In genomic region chr1:54107131-54107530, GRCh38 we compare ENCODE assay signal across 14 cellular contexts. TPM values are rescaled to one million over a fixed set of nuclear protein-coding genes. Genes with fewer than 3 reads are reported as not detected.
DNase-seq lines count a peak whose midpoint lies in the region; ATAC-seq, FAIRE-seq and TF ChIP-seq lines count a peak whose summit lies in the region.
"Had no signal": no experiment of that assay in that cellular context is flagged by ENCODE, and none has a peak within 500 bp of the region (broad histone marks: within the 10 kb centered on the region; RNA-seq: fewer than 3 reads in every experiment).

No MANE protein-coding gene starts in this region.

- H3K4me3 ChIP-seq in GM23338 (no peak overlapping the region), WERI-Rb-1 (ENCODE audit: low read depth, low read length) (no peak overlapping the region)
- H3K4me3 ChIP-seq: gastrocnemius medialis, upper lobe of right lung had no signal

- ATAC-seq in GM23338 (peak; percentile 25; the same call in 2 of the 3 replicates), HG03354 (IDR thresholded peaks at IDR 0.05; ENCODE audit: poor library complexity, severe bottlenecking, unreplicated experiment) (no peak), GM18517 (IDR thresholded peaks at IDR 0.05; ENCODE audit: unreplicated experiment) (no peak)
- ATAC-seq: gastrocnemius medialis, right cardiac atrium, upper lobe of right lung had no signal

- no peaks in the 10 kb centered on the region; the same call in 2 of the 3 replicates for H3K9me3 Mint-ChIP-seq in GM23338

- peak; percentile 40 for TF ChIP-seq CTCF in AG09319 (IDR thresholded peaks at IDR 0.05; ENCODE audit: low read depth, low read length)
- peak in 1 of 2 experiments; percentile 14; a peak in 1 of 4 replicates for TF ChIP-seq CTCF in GM23338 (conservative IDR thresholded peaks at IDR 0.05; ENCODE audit: low read depth in 2 of 2)
- TF ChIP-seq CTCF in WERI-Rb-1 (IDR thresholded peaks at IDR 0.05; ENCODE audit: low read depth, low read length) = peak; percentile 39; the same call in 1 of the 2 replicates

- H3K27me3 Mint-ChIP-seq in GM23338 (ENCODE audit: insufficient read depth, low read depth, poor library complexity) = peaks cover 2% of the 10 kb centered on the region

- no peak overlapping the region for H2AFZ ChIP-seq in GM23338

- H3K27ac ChIP-seq in GM23338 (ENCODE audit: low read depth) = no peak overlapping the region
- no peak overlapping the region for H3K27ac ChIP-seq in WERI-Rb-1
- H3K27ac ChIP-seq: gastrocnemius medialis, RWPE1, upper lobe of right lung had no signal

- H3K36me3 ChIP-seq in GM23338 (ENCODE audit: insufficient read depth) (no peaks in the 10 kb centered on the region), WERI-Rb-1 (no peaks in the 10 kb centered on the region)
- H3K36me3 ChIP-seq: gastrocnemius medialis, upper lobe of right lung had no signal

- no peak overlapping the region for H3K4me2 ChIP-seq in GM23338

- no peaks in the 10 kb centered on the region for H3K36me3 Mint-ChIP-seq in GM23338 (ENCODE audit: low read depth)

- H4K20me1 ChIP-seq in GM23338 (replicated peaks; ENCODE audit: insufficient read depth) = no peaks in the 10 kb centered on the region

- H3K27ac Mint-ChIP-seq in GM23338 = no peak overlapping the region

- no peak for FAIRE-seq in GM19239 (lab: Jason Lieb, UNC)

- DNase-seq in AG09319 (ENCODE audit: extremely low read depth, low read depth) = no peak
- peak; percentile 50 for DNase-seq in GM23338 (ENCODE audit: low spot score)
- DNase-seq in WERI-Rb-1 = no peak
- DNase-seq in iris pigment epithelial cell (ENCODE audit: low read depth) = peak; percentile 21
- DNase-seq in DMS53 treated with DMSO at 0.1 percent for 48 hours (lab: John Stamatoyannopoulos, UW; ENCODE audit: unreplicated experiment) = no peak
- no peak for DNase-seq in GM19239 (ENCODE audit: insufficient read length, low spot score)
- DNase-seq: activated T-cell treated with anti-CD3 and anti-CD28 coated beads, Interleukin-2, amount 50 U/mL, for 48 hours; gastrocnemius medialis; midbrain; right cardiac atrium; upper lobe of right lung had no signal

- no peaks in the 10 kb centered on the region for H3F3A ChIP-seq in GM23338 (replicated peaks; ENCODE audit: low read depth)

- peaks cover 2% of the 10 kb centered on the region for H3K4me1 Mint-ChIP-seq in GM23338

- H3K4me1 ChIP-seq in GM23338 (ENCODE audit: insufficient read depth) = no peaks in the 10 kb centered on the region
- H3K4me1 ChIP-seq: gastrocnemius medialis, upper lobe of right lung had no signal

- H3K79me2 ChIP-seq in GM23338 (replicated peaks; ENCODE audit: insufficient read depth) = no peaks in the 10 kb centered on the region

- H3K27me3 ChIP-seq in GM23338 (ENCODE audit: insufficient read depth) (no peaks in the 10 kb centered on the region), WERI-Rb-1 (ENCODE audit: insufficient read depth, low read depth, severe bottlenecking) (no peaks in the 10 kb centered on the region)
- H3K27me3 ChIP-seq: gastrocnemius medialis, upper lobe of right lung had no signal

- H3K9me2 ChIP-seq in GM23338 (ENCODE audit: insufficient read depth) = peaks cover 5% of the 10 kb centered on the region; the same call in 1 of the 2 replicates

- no peaks in the 10 kb centered on the region for H3K9me3 ChIP-seq in WERI-Rb-1 (ENCODE audit: severe bottlenecking)
- H3K9me3 ChIP-seq: gastrocnemius medialis, upper lobe of right lung had no signal

- no peak overlapping the region for H3K4me3 Mint-ChIP-seq in GM23338

TF ChIP-seq in GM23338, 12 proteins besides CTCF, POLR2A, EP300 and RAD21:
- TF ChIP-seq EZH2phosphoT487 (IDR thresholded peaks at IDR 0.05; ENCODE audit: unreplicated experiment) (no peak), ZNF462 (CRISPR knock-in tag; IDR thresholded peaks at IDR 0.05) (no peak), JUNB (IDR thresholded peaks at IDR 0.05; ENCODE audit: unreplicated experiment) (no peak), CREB1 (CRISPR knock-in tag; IDR thresholded peaks at IDR 0.05; ENCODE audit: low read depth) (no peak), ZNF114 (CRISPR knock-in tag; IDR thresholded peaks at IDR 0.05) (no peak)

RNA-seq across cellular contexts. Expression of gene CDCP2, which starts 45.7 kb away (rescaled TPM):
- total RNA-seq in GM23338 (2014; rRNA removed; shearing (Covaris generic)) = not detected in 2 replicates
- not detected in 2 replicates for polyA plus RNA-seq in GM23338 (2016; fragmentation: Nextera tagmentation; extraction: Ambion mirVana)
- total RNA-seq: gastrocnemius medialis, right cardiac atrium had no signal
- polyA plus RNA-seq: right cardiac atrium had no signal

RNA-seq across cellular contexts. Expression of gene TCEANC2, which starts 53.7 kb away (rescaled TPM):
- 6.0 and 6.4 TPM in 2 replicates for total RNA-seq in GM23338 (2014; rRNA removed; shearing (Covaris generic))
- 4.4 and 6.3 TPM in 2 replicates for polyA plus RNA-seq in GM23338 (2016; fragmentation: Nextera tagmentation; extraction: Ambion mirVana)

RNA-seq across cellular contexts. Expression of gene TMEM59, which starts 54.1 kb away (rescaled TPM):
- total RNA-seq in GM23338 (2014; rRNA removed; shearing (Covaris generic)) = 81.9 and 91.6 TPM in 2 replicates
- 117 and 132 TPM in 2 replicates for polyA plus RNA-seq in GM23338 (2016; fragmentation: Nextera tagmentation; extraction: Ambion mirVana)

Comparison
In these comparisons a context has a peak if more than half of its experiments do, and no peak if none do; other contexts are left out.
1. DNase-seq: peak in GM23338 (single experiment) and iris pigment epithelial cell (single experiment); none in AG09319 (single experiment), WERI-Rb-1 (single experiment), DMS53 treated with DMSO at 0.1 percent for 48 hours (single experiment) and GM19239 (single experiment).